Comparison of ENCODE assay signal across 21 cellular contexts in genomic region chr3:151281671-151282334, GRCh38. TPM values are rescaled to one million over a fixed set of nuclear protein-coding genes. Genes with fewer than 3 reads are reported as not detected.
DNase-seq lines count a peak whose midpoint lies in the region; ATAC-seq and TF ChIP-seq lines count a peak whose summit lies in the region.
"Had no signal": no experiment of that assay in that cellular context is flagged by ENCODE, and none has a peak within 500 bp of the region (broad histone marks: within the 10 kb centered on the region; RNA-seq: fewer than 3 reads in every experiment).

No MANE protein-coding gene starts in this region.

- H3K4me3 Mint-ChIP-seq in activated T-helper 1 cell treated with anti-CD3 and anti-CD28 coated beads, Interleukin-12 subunit alpha, Interleukin-12 subunit beta, Interleukin-2, Interleukin-4 antibody, amounts not matched to agents 30 ng/mL and 10 ng/mL and 1 ng/mL, durations not matched to agents 14 hours and 24 hours and 36 hours, result no peak overlapping the region
- no peak overlapping the region for H3K4me3 Mint-ChIP-seq in activated CD8-positive, alpha-beta T cell treated with anti-CD3 and anti-CD28 coated beads, Interleukin-2, amount 10 ng/mL, durations not matched to agents 7 days and 5 days
- H3K4me3 Mint-ChIP-seq: brain had no signal

- no peak overlapping the region for H3K4me2 ChIP-seq in osteoblast (ENCODE audit: insufficient read depth, low read length)

- no peaks in the 10 kb centered on the region for H3K9me3 Mint-ChIP-seq in activated T-helper 1 cell treated with anti-CD3 and anti-CD28 coated beads, Interleukin-12 subunit alpha, Interleukin-12 subunit beta, Interleukin-2, Interleukin-4 antibody, amounts not matched to agents 30 ng/mL and 10 ng/mL and 1 ng/mL, durations not matched to agents 14 hours and 24 hours and 36 hours
- H3K9me3 Mint-ChIP-seq in activated CD8-positive, alpha-beta T cell treated with anti-CD3 and anti-CD28 coated beads, Interleukin-2, amount 10 ng/mL, durations not matched to agents 7 days and 5 days (ENCODE audit: insufficient read depth), result no peaks in the 10 kb centered on the region
- H3K9me3 Mint-ChIP-seq: activated naive CD4-positive, alpha-beta T cell treated with anti-CD3 and anti-CD28 coated beads, Interleukin-2, amount 50 U/mL, for 72 hours; brain had no signal

- POLR2A ChIA-PET in AG04450 (lab: Yijun Ruan, JAX), result no interaction called here
- POLR2A ChIA-PET in activated CD8-positive, alpha-beta T cell treated with anti-CD3 and anti-CD28 coated beads, Interleukin-2, amount 10 ng/mL, durations not matched to agents 7 days and 5 days (lab: Charles Lee), result interaction anchor here (0.6 to 1.1 kb wide), 2 partner anchors 53 to 885 kb away, joined by 3 read pairs; no protein-coding TSS in a partner anchor

- H4K20me1 ChIP-seq in osteoblast (ENCODE audit: insufficient read depth, low read length), result no peaks in the 10 kb centered on the region

- H3K4me1 ChIP-seq in osteoblast (ENCODE audit: insufficient read depth, low read length), result peaks cover 6% of the 10 kb centered on the region
- H3K4me1 ChIP-seq: prostate gland had no signal

- H3K79me2 ChIP-seq in osteoblast (ENCODE audit: insufficient read depth, low read length), result no peaks in the 10 kb centered on the region

- ATAC-seq in HG03520 (IDR thresholded peaks at IDR 0.05; ENCODE audit: unreplicated experiment), result no peak
- ATAC-seq in GM21723 (IDR thresholded peaks at IDR 0.05; ENCODE audit: unreplicated experiment), result no peak
- ATAC-seq in activated CD8-positive, alpha-beta T cell treated with anti-CD3 and anti-CD28 coated beads, Interleukin-2, amount 10 ng/mL, durations not matched to agents 7 days and 5 days, result no peak
- ATAC-seq: activated naive CD4-positive, alpha-beta T cell treated with anti-CD3 and anti-CD28 coated beads, Interleukin-2, amount 50 U/mL, for 72 hours had no signal

- intact Hi-C loops in activated T-helper 1 cell treated with anti-CD3 and anti-CD28 coated beads, Interleukin-12 subunit alpha, Interleukin-12 subunit beta, Interleukin-2, Interleukin-4 antibody, amounts not matched to agents 30 ng/mL and 10 ng/mL and 1 ng/mL, durations not matched to agents 14 hours and 24 hours and 36 hours (cut with micrococcal nuclease), result loop anchor here (1.0 to 5.0 kb wide), 5 partner anchors 196 to 735 kb away; partner anchors contain the start of genes EIF2A and SERP1

- CTCF ChIA-PET in AG04450 (lab: Charles Lee), result interaction anchor here (0.6 to 6.3 kb wide), 30 partner anchors 10 to 555 kb away, joined by 3 to 182 read pairs (median 5); no protein-coding TSS in a partner anchor
- CTCF ChIA-PET in activated CD8-positive, alpha-beta T cell treated with anti-CD3 and anti-CD28 coated beads, Interleukin-2, amount 10 ng/mL, durations not matched to agents 7 days and 5 days (lab: Charles Lee), result interaction anchor here (0.6 to 9.6 kb wide), 20 partner anchors 11 to 126 kb away, joined by 3 to 408 read pairs (median 6); no protein-coding TSS in a partner anchor

- no peak overlapping the region for H2AFZ ChIP-seq in osteoblast (ENCODE audit: low read length)

- no peaks in the 10 kb centered on the region for H3K36me3 Mint-ChIP-seq in activated T-helper 1 cell treated with anti-CD3 and anti-CD28 coated beads, Interleukin-12 subunit alpha, Interleukin-12 subunit beta, Interleukin-2, Interleukin-4 antibody, amounts not matched to agents 30 ng/mL and 10 ng/mL and 1 ng/mL, durations not matched to agents 14 hours and 24 hours and 36 hours (ENCODE audit: low read depth)
- no peaks in the 10 kb centered on the region for H3K36me3 Mint-ChIP-seq in activated CD8-positive, alpha-beta T cell treated with anti-CD3 and anti-CD28 coated beads, Interleukin-2, amount 10 ng/mL, durations not matched to agents 7 days and 5 days (ENCODE audit: low read depth)
- H3K36me3 Mint-ChIP-seq: activated naive CD4-positive, alpha-beta T cell treated with anti-CD3 and anti-CD28 coated beads, Interleukin-2, amount 50 U/mL, for 72 hours; brain had no signal

- TF ChIP-seq CTCF in AG04450 (IDR thresholded peaks at IDR 0.05; ENCODE audit: low read depth, low read length), result no peak
- TF ChIP-seq CTCF in fibroblast of the aortic adventitia (IDR thresholded peaks at IDR 0.05; ENCODE audit: insufficient read depth, low read length), result no peak
- TF ChIP-seq CTCF in osteoblast (IDR thresholded peaks at IDR 0.05; ENCODE audit: extremely low read depth, low read depth, low read length), result no peak

- H3K9me3 ChIP-seq in AG04450 (ENCODE audit: control insufficient read depth, insufficient read depth, low read length), result no peaks in the 10 kb centered on the region
- H3K9me3 ChIP-seq in osteoblast (ENCODE audit: low read depth, low read length), result no peaks in the 10 kb centered on the region
- H3K9me3 ChIP-seq: prostate gland had no signal

- H3K27ac ChIP-seq in AG04450 (ENCODE audit: low read depth, low read length) (peak overlapping the region; percentile 84), osteoblast (ENCODE audit: low read depth, low read length) (peak overlapping the region; percentile 54)
- H3K27ac ChIP-seq: prostate gland had no signal

- H3K27me3 ChIP-seq in AG04450 (ENCODE audit: control insufficient read depth, insufficient read depth, low read length) (no peaks in the 10 kb centered on the region), osteoblast (ENCODE audit: insufficient read depth, low read length) (no peaks in the 10 kb centered on the region)

- no peaks in the 10 kb centered on the region for H3K36me3 ChIP-seq in osteoblast (ENCODE audit: insufficient read depth, low read length)
- H3K36me3 ChIP-seq: prostate gland had no signal

- H3K4me3 ChIP-seq in AG04450 (ENCODE audit: low read depth, low read length), result no peak overlapping the region
- no peak overlapping the region for H3K4me3 ChIP-seq in fibroblast of the aortic adventitia (ENCODE audit: low read depth, low read length)
- H3K4me3 ChIP-seq in osteoblast (ENCODE audit: insufficient read depth, low read length), result no peak overlapping the region
- H3K4me3 ChIP-seq: prostate gland had no signal

- H3K27me3 Mint-ChIP-seq in activated T-helper 1 cell treated with anti-CD3 and anti-CD28 coated beads, Interleukin-12 subunit alpha, Interleukin-12 subunit beta, Interleukin-2, Interleukin-4 antibody, amounts not matched to agents 30 ng/mL and 10 ng/mL and 1 ng/mL, durations not matched to agents 14 hours and 24 hours and 36 hours (ENCODE audit: insufficient read depth), result no peaks in the 10 kb centered on the region
- H3K27me3 Mint-ChIP-seq in activated CD8-positive, alpha-beta T cell treated with anti-CD3 and anti-CD28 coated beads, Interleukin-2, amount 10 ng/mL, durations not matched to agents 7 days and 5 days (ENCODE audit: low read depth), result no peaks in the 10 kb centered on the region
- H3K27me3 Mint-ChIP-seq: brain had no signal

- peak overlapping the region; percentile 24 for H3K27ac Mint-ChIP-seq in activated T-helper 1 cell treated with anti-CD3 and anti-CD28 coated beads, Interleukin-12 subunit alpha, Interleukin-12 subunit beta, Interleukin-2, Interleukin-4 antibody, amounts not matched to agents 30 ng/mL and 10 ng/mL and 1 ng/mL, durations not matched to agents 14 hours and 24 hours and 36 hours
- no peak overlapping the region for H3K27ac Mint-ChIP-seq in activated CD8-positive, alpha-beta T cell treated with anti-CD3 and anti-CD28 coated beads, Interleukin-2, amount 10 ng/mL, durations not matched to agents 7 days and 5 days

- DNase-seq in AG04450 (ENCODE audit: low read depth, low spot score) (peak; percentile 66), fibroblast of the aortic adventitia (ENCODE audit: low read depth) (peak; percentile 59), osteoblast (ENCODE audit: insufficient read length, low spot score, missing footprints) (no peak)
- no peak for DNase-seq in activated T-helper 1 cell treated with anti-CD3 and anti-CD28 coated beads, Interleukin-12 subunit alpha, Interleukin-12 subunit beta, Interleukin-2, Interleukin-4 antibody, amounts not matched to agents 30 ng/mL and 10 ng/mL and 1 ng/mL, durations not matched to agents 14 hours and 24 hours and 36 hours (ENCODE audit: low spot score)
- no peak for DNase-seq in activated CD8-positive, alpha-beta T cell treated with anti-CD3 and anti-CD28 coated beads, Interleukin-2, amount 10 ng/mL, durations not matched to agents 7 days and 5 days
- DNase-seq in activated T-cell treated with anti-CD3 and anti-CD28 coated beads, Interleukin-2, amount 50 U/mL, for 1 hour, result no peak
- DNase-seq: activated CD4-positive, CD25-positive, alpha-beta regulatory T cell treated with anti-CD3 and anti-CD28 coated beads, Interleukin-2, amount 50 U/mL, for 72 hours; cortex of kidney; midbrain; NCI-H1417 treated with DMSO at 0.1 percent for 48 hours; NCI-H524; stimulated activated CD4-positive, alpha-beta T cell treated with anti-CD3 and anti-CD28 coated beads, Interleukin-4, amount 100 ng/mL, for 4 hours had no signal

- H3K4me1 Mint-ChIP-seq in activated T-helper 1 cell treated with anti-CD3 and anti-CD28 coated beads, Interleukin-12 subunit alpha, Interleukin-12 subunit beta, Interleukin-2, Interleukin-4 antibody, amounts not matched to agents 30 ng/mL and 10 ng/mL and 1 ng/mL, durations not matched to agents 14 hours and 24 hours and 36 hours (ENCODE audit: low read depth), result peaks cover 62% of the 10 kb centered on the region
- peaks cover 56% of the 10 kb centered on the region for H3K4me1 Mint-ChIP-seq in activated CD8-positive, alpha-beta T cell treated with anti-CD3 and anti-CD28 coated beads, Interleukin-2, amount 10 ng/mL, durations not matched to agents 7 days and 5 days (ENCODE audit: low read depth)

RNA-seq across cellular contexts. Expression of gene P2RY14, which starts 3.5 kb away (rescaled TPM):
- polyA plus RNA-seq in AG04450 (2011; rRNA removed), result not detected in 2 replicates
- polyA minus RNA-seq in AG04450 (2011; rRNA and poly(A)+ RNA removed), result not detected in 2 replicates
- total RNA-seq in activated T-helper 1 cell treated with anti-CD3 and anti-CD28 coated beads, Interleukin-12 subunit alpha, Interleukin-12 subunit beta, Interleukin-2, Interleukin-4 antibody, amounts not matched to agents 30 ng/mL and 10 ng/mL and 1 ng/mL, durations not matched to agents 14 hours and 24 hours and 36 hours, result 7.7 and 9.4 TPM in 2 replicates
- 0.41 TPM in 1 of 2 replicates, not detected in the other for total RNA-seq in fibroblast of the aortic adventitia (ENCODE audit: low replicate concordance)
- not detected in 2 replicates for total RNA-seq in osteoblast
- under 1 TPM; 0.60 to 0.63 TPM for total RNA-seq in activated CD8-positive, alpha-beta T cell treated with anti-CD3 and anti-CD28 coated beads, Interleukin-2, amount 10 ng/mL, durations not matched to agents 7 days and 5 days
- total RNA-seq: G401 had no signal
- polyA plus RNA-seq: neural cell had no signal

RNA-seq across cellular contexts. Expression of gene GPR87, which starts 34.8 kb away (rescaled TPM):
- polyA plus RNA-seq in AG04450 (2011; rRNA removed), result not detected in 2 replicates
- polyA minus RNA-seq in AG04450 (2011; rRNA and poly(A)+ RNA removed), result not detected in 2 replicates
- 0.62 and 0.93 TPM in 2 replicates for total RNA-seq in activated T-helper 1 cell treated with anti-CD3 and anti-CD28 coated beads, Interleukin-12 subunit alpha, Interleukin-12 subunit beta, Interleukin-2, Interleukin-4 antibody, amounts not matched to agents 30 ng/mL and 10 ng/mL and 1 ng/mL, durations not matched to agents 14 hours and 24 hours and 36 hours
- total RNA-seq in fibroblast of the aortic adventitia (ENCODE audit: low replicate concordance) (0.18 TPM in 1 of 2 replicates, not detected in the other), osteoblast (not detected in 2 replicates)
- not detected for total RNA-seq in activated CD8-positive, alpha-beta T cell treated with anti-CD3 and anti-CD28 coated beads, Interleukin-2, amount 10 ng/mL, durations not matched to agents 7 days and 5 days
- total RNA-seq: temporal lobe had no signal
- polyA plus RNA-seq: neural cell had no signal

RNA-seq across cellular contexts. Expression of gene P2RY13, which starts 47.5 kb away (rescaled TPM):
- not detected in 2 replicates for polyA plus RNA-seq in AG04450 (2011; rRNA removed)
- not detected in 2 replicates for polyA minus RNA-seq in AG04450 (2011; rRNA and poly(A)+ RNA removed)
- not detected in 2 replicates for total RNA-seq in activated T-helper 1 cell treated with anti-CD3 and anti-CD28 coated beads, Interleukin-12 subunit alpha, Interleukin-12 subunit beta, Interleukin-2, Interleukin-4 antibody, amounts not matched to agents 30 ng/mL and 10 ng/mL and 1 ng/mL, durations not matched to agents 14 hours and 24 hours and 36 hours
- total RNA-seq in fibroblast of the aortic adventitia (ENCODE audit: low replicate concordance) (not detected in 2 replicates), osteoblast (not detected in 2 replicates)
- not detected for total RNA-seq in activated CD8-positive, alpha-beta T cell treated with anti-CD3 and anti-CD28 coated beads, Interleukin-2, amount 10 ng/mL, durations not matched to agents 7 days and 5 days
- total RNA-seq: activated CD8-positive, alpha-beta memory T cell treated with anti-CD3 and anti-CD28 coated beads for 36 hours; activated naive CD4-positive, alpha-beta T cell treated with anti-CD3 and anti-CD28 coated beads, Interleukin-2, amount 50 U/mL, for 72 hours; G401 had no signal

Comparison
In these comparisons a context has a peak if more than half of its experiments do, and no peak if none do; other contexts are left out.
1. DNase-seq: peak in AG04450 (single experiment) and fibroblast of the aortic adventitia (single experiment); none in activated T-helper 1 cell treated with anti-CD3 and anti-CD28 coated beads, Interleukin-12 subunit alpha, Interleukin-12 subunit beta, Interleukin-2, Interleukin-4 antibody, amounts not matched to agents 30 ng/mL and 10 ng/mL and 1 ng/mL, durations not matched to agents 14 hours and 24 hours and 36 hours (single experiment), osteoblast (single experiment), activated CD8-positive, alpha-beta T cell treated with anti-CD3 and anti-CD28 coated beads, Interleukin-2, amount 10 ng/mL, durations not matched to agents 7 days and 5 days (single experiment) and activated T-cell treated with anti-CD3 and anti-CD28 coated beads, Interleukin-2, amount 50 U/mL, for 1 hour (single experiment).